8 cellular contexts compared by ENCODE assay signal in the genomic region with DNA sequence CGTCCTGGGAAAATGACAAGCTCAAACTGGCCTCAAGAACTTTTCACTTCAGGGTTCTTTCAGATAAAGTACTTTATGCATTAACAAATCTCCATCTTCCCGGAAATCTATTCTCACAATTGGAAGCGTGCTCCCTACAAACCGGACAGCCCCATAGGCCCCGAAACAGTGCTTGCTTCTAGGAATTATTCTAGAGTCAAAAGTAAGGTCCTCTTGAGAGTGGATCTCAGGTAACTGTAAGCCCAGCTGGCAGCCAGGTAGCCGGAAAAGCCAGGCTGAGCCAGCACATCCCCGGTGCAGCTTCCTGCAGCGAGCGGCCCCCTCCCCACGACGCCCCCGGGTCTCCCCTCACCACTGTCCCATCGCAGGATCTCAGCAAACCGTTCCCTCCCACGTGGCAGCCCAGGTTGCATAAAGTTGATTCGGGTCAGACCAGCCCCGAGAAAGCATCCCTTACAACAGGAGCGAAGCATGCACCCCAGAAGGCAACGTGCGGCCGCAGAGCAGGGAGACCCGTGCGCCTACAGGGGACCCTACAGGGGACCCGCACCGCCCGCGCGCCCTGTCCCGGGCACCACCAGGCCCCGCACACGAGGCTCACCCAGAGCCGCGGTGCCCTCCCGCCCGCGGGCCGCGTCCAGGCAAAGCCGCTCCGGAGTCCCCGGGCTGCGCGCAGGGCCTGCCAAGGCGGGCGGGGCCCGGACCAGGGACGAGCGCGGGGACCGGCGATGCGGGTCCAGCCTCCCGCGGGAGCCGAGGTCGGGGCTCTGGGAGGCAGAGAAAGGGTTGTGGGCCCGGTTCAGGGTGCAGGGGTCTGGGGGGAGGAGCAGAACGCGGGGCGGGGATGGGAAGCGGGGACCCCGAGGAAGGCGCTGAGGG. TPM values are rescaled to one million over a fixed set of nuclear protein-coding genes. Genes with fewer than 3 reads are reported as not detected.
DNase-seq lines count a peak whose midpoint lies in the region; ATAC-seq lines count a peak whose summit lies in the region.

No MANE protein-coding gene starts in this region.

- ATAC-seq in GM18511 (IDR thresholded peaks at IDR 0.05; ENCODE audit: unreplicated experiment) (peak; percentile 20), aorta (ENCODE audit: low FRiP score) (no peak), HG02870 (IDR thresholded peaks at IDR 0.05; ENCODE audit: unreplicated experiment) (no peak)

- 3% methylated on average over 54 to 63 of the region's 63 CpGs for WGBS in aorta, 2 donors

- H3K4me3 ChIP-seq in SJSA1 (peak overlapping the region; percentile 97), endocrine pancreas (ENCODE audit: control insufficient read depth, insufficient read depth, low read length) (no peak overlapping the region), muscle layer of colon (ENCODE audit: low read depth in 1 of 2, low read length in 2 of 2) (peak overlapping the region; percentile 61 to 83), aorta (ENCODE audit: low read length in 2 of 2) (peak overlapping the region; percentile 97 to 100)

- H3K4me1 ChIP-seq in SJSA1 (replicated peaks): peaks cover 18% of the 10 kb centered on the region
- no peaks in the 10 kb centered on the region for H3K4me1 ChIP-seq in endocrine pancreas (ENCODE audit: control insufficient read depth, insufficient read depth, low read length)
- peaks cover 18% of the 10 kb centered on the region for H3K4me1 ChIP-seq in muscle layer of colon (ENCODE audit: insufficient read depth, low read length)
- no peaks in the 10 kb centered on the region for H3K4me1 ChIP-seq in aorta (ENCODE audit: control insufficient read depth in 1 of 2, insufficient read depth in 2 of 2, low read length in 2 of 2)

- no peak overlapping the region for H3K27ac ChIP-seq in SJSA1
- no peak overlapping the region for H3K27ac ChIP-seq in muscle layer of colon (ENCODE audit: low read depth, low read length)
- H3K27ac ChIP-seq in aorta (ENCODE audit: low read depth in 1 of 2, low read length in 2 of 2): no peak overlapping the region

- peak; percentile 45 for DNase-seq in 8988T
- peak in 1 of 2 experiments; percentile 46 for DNase-seq in SJSA1 (ENCODE audit: low read depth in 1 of 2, low spot score in 2 of 2)
- DNase-seq in aorta: peak; percentile 52 to 82
- DNase-seq in activated gamma-delta T cell treated with Interleukin-2 at 50 U/mL for 16 hours: no peak

- H3K9ac ChIP-seq in endocrine pancreas (ENCODE audit: control insufficient read depth, insufficient read depth, low read length) (peak overlapping the region; percentile 69), muscle layer of colon (ENCODE audit: low read length) (no peak overlapping the region)

- intact Hi-C loops in aorta (cut with DNase I): loop anchor here in 1 of 2 donors (5.0 to 10.0 kb wide), 2 partner anchors 69 to 178 kb away; a partner anchor contains a TSS

- H3K36me3 ChIP-seq in SJSA1: peaks cover 16% of the 10 kb centered on the region
- no peaks in the 10 kb centered on the region for H3K36me3 ChIP-seq in endocrine pancreas (ENCODE audit: control insufficient read depth, insufficient read depth, low read length)
- peaks cover 14% of the 10 kb centered on the region for H3K36me3 ChIP-seq in muscle layer of colon (ENCODE audit: insufficient read depth, low read length)
- H3K36me3 ChIP-seq in aorta (ENCODE audit: control insufficient read depth in 1 of 2, insufficient read depth in 2 of 2, low read length in 1 of 2): no peaks in the 10 kb centered on the region

- no peaks in the 10 kb centered on the region for H3K27me3 ChIP-seq in SJSA1 (replicated peaks)
- H3K27me3 ChIP-seq in endocrine pancreas (ENCODE audit: control insufficient read depth, insufficient read depth, low read length): no peaks in the 10 kb centered on the region
- no peaks in the 10 kb centered on the region for H3K27me3 ChIP-seq in muscle layer of colon (ENCODE audit: control insufficient read depth in 1 of 2, insufficient read depth in 2 of 2, low read length in 2 of 2)
- H3K27me3 ChIP-seq in aorta (ENCODE audit: control insufficient read depth in 1 of 2, insufficient read depth in 2 of 2, low read length in 1 of 2): no peaks in the 10 kb centered on the region

- H3K9me3 ChIP-seq in SJSA1 (replicated peaks) (peaks cover 3% of the 10 kb centered on the region; the same call in 1 of the 2 replicates), endocrine pancreas (ENCODE audit: control insufficient read depth, low read length) (no peaks in the 10 kb centered on the region), muscle layer of colon (ENCODE audit: low read length) (no peaks in the 10 kb centered on the region), aorta (ENCODE audit: control insufficient read depth, low read length) (no peaks in the 10 kb centered on the region)

RNA-seq across cellular contexts. Expression of a gene that starts 0.9 kb away (rescaled TPM):
- 22.5 and 28.2 TPM in 2 replicates for total RNA-seq in SJSA1 (2014; rRNA removed; shearing (Covaris generic))
- 10 to 100 TPM; 38.7 to 68.7 TPM for total RNA-seq in aorta
- polyA plus RNA-seq in aorta: 10 to 100 TPM in 1 of 2 donors, 1 to 10 TPM in 1; 6.4 to 34.2 TPM
